Comparison of ENCODE assay signal across 15 cellular contexts in the genomic region with DNA sequence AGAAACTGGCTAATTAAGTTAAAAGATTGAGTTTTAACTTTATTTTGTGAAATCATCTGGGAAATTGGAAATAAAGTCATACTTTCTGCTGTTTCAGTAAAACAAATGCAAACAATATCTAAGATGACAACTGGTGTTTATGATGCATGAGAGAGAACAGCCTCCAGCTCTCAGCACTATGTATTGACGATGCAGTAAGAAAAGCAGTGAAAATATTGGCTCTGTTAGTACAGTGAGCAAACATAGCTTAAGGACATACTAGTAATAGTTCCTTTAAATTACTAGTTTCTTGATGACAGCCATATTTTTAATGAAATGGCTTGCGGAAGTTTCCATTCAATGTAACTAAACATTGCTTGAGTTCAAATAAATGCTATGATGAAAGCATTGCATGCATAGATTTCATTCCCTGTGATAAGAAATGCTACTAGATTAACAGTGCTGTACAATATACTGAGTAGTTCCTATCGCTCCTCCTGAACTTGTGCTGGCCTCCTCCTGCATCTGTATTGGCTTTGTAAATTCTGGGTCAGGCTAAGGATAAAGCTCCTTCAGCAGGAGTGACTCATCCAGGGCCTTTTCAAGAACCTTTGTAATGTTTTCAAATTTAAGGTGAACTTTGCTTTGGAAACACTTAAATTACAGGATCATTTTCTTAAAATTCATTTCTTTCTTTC. TPM values are rescaled to one million over a fixed set of nuclear protein-coding genes. Genes with fewer than 3 reads are reported as not detected.
DNase-seq lines count a peak whose midpoint lies in the region; TF ChIP-seq lines count a peak whose summit lies in the region.
"Had no signal": no experiment of that assay in that cellular context is flagged by ENCODE, and none has a peak within 500 bp of the region (broad histone marks: within the 10 kb centered on the region; RNA-seq: fewer than 3 reads in every experiment).

No MANE protein-coding gene starts in this region.

- WGBS in smooth muscle cell (ENCODE audit: low lambda C conversion rate) = 68% methylated on average over 3 of the region's 3 CpGs

- H3K27ac ChIP-seq in OCI-LY1 (ENCODE audit: low read depth, low read length, poor library complexity, severe bottlenecking) (peak overlapping the region; percentile 82), smooth muscle cell (ENCODE audit: low read depth) (no peak overlapping the region)
- no peak overlapping the region for H3K27ac ChIP-seq in CD8-positive, alpha-beta memory T cell (ENCODE audit: low read depth, low read length)
- H3K27ac ChIP-seq: right atrium auricular region had no signal

- H3K27me3 ChIP-seq in OCI-LY1 (ENCODE audit: insufficient read depth, low read length) = no peaks in the 10 kb centered on the region
- H3K27me3 ChIP-seq in smooth muscle cell (ENCODE audit: low read depth) = no peaks in the 10 kb centered on the region
- no peaks in the 10 kb centered on the region for H3K27me3 ChIP-seq in CD8-positive, alpha-beta memory T cell (ENCODE audit: insufficient read depth, low read length, poor library complexity, severe bottlenecking)
- H3K27me3 ChIP-seq: right atrium auricular region had no signal

- H3K9me3 ChIP-seq in OCI-LY1 (ENCODE audit: low read length) (no peaks in the 10 kb centered on the region), smooth muscle cell (replicated peaks; ENCODE audit: low read depth) (no peaks in the 10 kb centered on the region)
- no peaks in the 10 kb centered on the region for H3K9me3 ChIP-seq in CD8-positive, alpha-beta memory T cell (ENCODE audit: low read length)
- H3K9me3 ChIP-seq: right atrium auricular region had no signal

- H3K4me2 ChIP-seq in OCI-LY1 (ENCODE audit: low read length) = peak overlapping the region; percentile 42
- H3K4me2 ChIP-seq in smooth muscle cell = peak overlapping the region; percentile 1

- H3F3A ChIP-seq in OCI-LY1 (ENCODE audit: insufficient read depth, low read length) = no peaks in the 10 kb centered on the region
- no peaks in the 10 kb centered on the region for H3F3A ChIP-seq in smooth muscle cell (ENCODE audit: low read depth)

- no peaks in the 10 kb centered on the region for H3K9me3 Mint-ChIP-seq in activated naive CD4-positive, alpha-beta T cell treated with anti-CD3 and anti-CD28 coated beads, Interleukin-2, amount 10 ng/mL, durations not matched to agents 7 days and 5 days
- peaks cover 0 to 12% (median 0%) of the 10 kb centered on the region in 5 donors for H3K9me3 Mint-ChIP-seq in CD8-positive, alpha-beta memory T cell
- H3K9me3 Mint-ChIP-seq: HFFc6 had no signal

- no peaks in the 10 kb centered on the region for H3K9me2 ChIP-seq in OCI-LY1 (ENCODE audit: low read depth, low read length)

- H2AFZ ChIP-seq in OCI-LY1 (ENCODE audit: low read length) = no peak overlapping the region
- H2AFZ ChIP-seq in smooth muscle cell (ENCODE audit: low read depth) = no peak overlapping the region

- peak overlapping the region; percentile 49 for H3K27ac Mint-ChIP-seq in activated naive CD4-positive, alpha-beta T cell treated with anti-CD3 and anti-CD28 coated beads, Interleukin-2, amount 10 ng/mL, durations not matched to agents 7 days and 5 days
- no peak overlapping the region for H3K27ac Mint-ChIP-seq in CD8-positive, alpha-beta memory T cell
- H3K27ac Mint-ChIP-seq: HFFc6 had no signal

- H3K79me2 ChIP-seq in OCI-LY1 (ENCODE audit: insufficient read depth, low read length) (peaks cover 89% of the 10 kb centered on the region), smooth muscle cell (ENCODE audit: low read depth) (peaks cover 5% of the 10 kb centered on the region)

- POLR2A ChIA-PET in CD8-positive, alpha-beta memory T cell (lab: Charles Lee) = no interaction called here

- H3K4me3 ChIP-seq in OCI-LY1 (ENCODE audit: low read depth, low read length, poor library complexity, severe bottlenecking) = peak overlapping the region; percentile 26
- H3K4me3 ChIP-seq in smooth muscle cell = no peak overlapping the region
- no peak overlapping the region for H3K4me3 ChIP-seq in CD8-positive, alpha-beta memory T cell (ENCODE audit: low read length)
- H3K4me3 ChIP-seq: right atrium auricular region had no signal

- H3K9ac ChIP-seq in OCI-LY1 (ENCODE audit: low read length) (peak overlapping the region; percentile 15; the same call in 1 of the 2 replicates), smooth muscle cell (ENCODE audit: low read depth) (no peak overlapping the region)

- DNase-seq in activated naive CD4-positive, alpha-beta T cell treated with anti-CD3 and anti-CD28 coated beads, Interleukin-2, amount 10 ng/mL, durations not matched to agents 7 days and 5 days = no peak
- no peak for DNase-seq in activated naive CD4-positive, alpha-beta T cell treated with Interleukin-2 at 50 U/mL for 16 hours
- DNase-seq in fibroblast of peridontal ligament (ENCODE audit: extremely low read depth) (peak; percentile 45), smooth muscle cell (lab: John Stamatoyannopoulos, UW; ENCODE audit: unreplicated experiment) (no peak), CD1c-positive myeloid dendritic cell (ENCODE audit: extremely low spot score) (no peak), NCI-H2171 treated with DMSO at 0.1 percent for 48 hours (lab: John Stamatoyannopoulos, UW) (no peak)
- no peak for DNase-seq in CD8-positive, alpha-beta memory T cell
- DNase-seq: AML-193; effector CD4-positive, alpha-beta T cell; HFFc6; NCI-H1694; stimulated activated CD4-positive, alpha-beta T cell treated with anti-CD3 and anti-CD28 coated beads, Interleukin-4, amount 100 ng/mL, for 4 hours; stimulated activated naive CD4-positive, alpha-beta T cell treated with Interleukin-2 at 50 U/mL for 16 hours had no signal

- peaks cover 25% of the 10 kb centered on the region; the same call in 1 of the 2 replicates for H3K36me3 ChIP-seq in OCI-LY1 (ENCODE audit: insufficient read depth, low read length)
- no peaks in the 10 kb centered on the region for H3K36me3 ChIP-seq in smooth muscle cell (ENCODE audit: low read depth)
- no peaks in the 10 kb centered on the region for H3K36me3 ChIP-seq in CD8-positive, alpha-beta memory T cell (ENCODE audit: insufficient read depth, low read length)
- H3K36me3 ChIP-seq: right atrium auricular region had no signal

- H3K4me1 Mint-ChIP-seq in activated naive CD4-positive, alpha-beta T cell treated with anti-CD3 and anti-CD28 coated beads, Interleukin-2, amount 10 ng/mL, durations not matched to agents 7 days and 5 days = no peaks in the 10 kb centered on the region
- no peaks in the 10 kb centered on the region for H3K4me1 Mint-ChIP-seq in CD8-positive, alpha-beta memory T cell

- H3K4me3 Mint-ChIP-seq in activated naive CD4-positive, alpha-beta T cell treated with anti-CD3 and anti-CD28 coated beads, Interleukin-2, amount 10 ng/mL, durations not matched to agents 7 days and 5 days = no peak overlapping the region
- H3K4me3 Mint-ChIP-seq in CD8-positive, alpha-beta memory T cell = no peak overlapping the region
- H3K4me3 Mint-ChIP-seq: HFFc6 had no signal

- H4K20me1 ChIP-seq in OCI-LY1 (ENCODE audit: insufficient read depth, low read length) (no peaks in the 10 kb centered on the region), smooth muscle cell (ENCODE audit: low read depth) (no peaks in the 10 kb centered on the region)

- TF ChIP-seq CTCF in OCI-LY1 (IDR thresholded peaks at IDR 0.05; ENCODE audit: low read length) (no peak), smooth muscle cell (IDR thresholded peaks at IDR 0.05; ENCODE audit: borderline replicate concordance, insufficient read depth, poor library complexity, severe bottlenecking) (no peak)

- H3K4me1 ChIP-seq in OCI-LY1 (ENCODE audit: insufficient read depth, low read length, severe bottlenecking) (peaks cover 79% of the 10 kb centered on the region), smooth muscle cell (ENCODE audit: low read depth) (peaks cover 4% of the 10 kb centered on the region)
- H3K4me1 ChIP-seq in CD8-positive, alpha-beta memory T cell (ENCODE audit: insufficient read depth, low read length) = no peaks in the 10 kb centered on the region

- no peaks in the 10 kb centered on the region for H3K36me3 Mint-ChIP-seq in activated naive CD4-positive, alpha-beta T cell treated with anti-CD3 and anti-CD28 coated beads, Interleukin-2, amount 10 ng/mL, durations not matched to agents 7 days and 5 days
- H3K36me3 Mint-ChIP-seq in CD8-positive, alpha-beta memory T cell = no peaks in the 10 kb centered on the region

- H3K27me3 Mint-ChIP-seq in activated naive CD4-positive, alpha-beta T cell treated with anti-CD3 and anti-CD28 coated beads, Interleukin-2, amount 10 ng/mL, durations not matched to agents 7 days and 5 days = no peaks in the 10 kb centered on the region
- H3K27me3 Mint-ChIP-seq in CD8-positive, alpha-beta memory T cell = no peaks in the 10 kb centered on the region

- CTCF ChIA-PET in activated naive CD4-positive, alpha-beta T cell treated with anti-CD3 and anti-CD28 coated beads, Interleukin-2, amount 10 ng/mL, durations not matched to agents 7 days and 5 days (lab: Charles Lee) = no interaction called here
- CTCF ChIA-PET in CD8-positive, alpha-beta memory T cell (lab: Charles Lee) = no interaction called here

RNA-seq across cellular contexts. Expression of gene ARHGAP24, which starts 11.6 kb away (rescaled TPM):
- total RNA-seq in smooth muscle cell = 15.7 and 18.2 TPM in 2 replicates
- 4.9 and 5.3 TPM in 2 replicates for polyA plus RNA-seq in smooth muscle cell
- not detected for total RNA-seq in CD8-positive, alpha-beta memory T cell
- not detected for polyA plus RNA-seq in CD8-positive, alpha-beta memory T cell

Comparison
In these comparisons a context has a peak if more than half of its experiments do, and no peak if none do; other contexts are left out.
1. RNA of gene ARHGAP24, which starts 11.6 kb away (total RNA-seq): 15.7 to 18.2 TPM in smooth muscle cell; not detected in CD8-positive, alpha-beta memory T cell; every median in the first group is over 10 times any median in the second.